Comparison of ENCODE assay signal across 1 cellular context in genomic region chr6:5302220-5302946, GRCh38.
TF ChIP-seq lines count a peak whose summit lies in the region.

No MANE protein-coding gene starts in this region.

TF ChIP-seq in K562, 482 proteins besides CTCF, POLR2A, EP300 and RAD21 (continued from another document and continues in another):
- TF ChIP-seq THAP7 (CRISPR knock-in tag; IDR thresholded peaks at IDR 0.05) (no peak), SREBF1 (IDR thresholded peaks at IDR 0.05; ENCODE audit: borderline replicate concordance, low read depth, low read length) (no peak), GTF2F1 (IDR thresholded peaks at IDR 0.05; ENCODE audit: low read depth, low read length) (no peak), ZNF263 (CRISPR knock-in tag; IDR thresholded peaks at IDR 0.05; ENCODE audit: borderline replicate concordance) (no peak), ZNF764 (CRISPR knock-in tag; IDR thresholded peaks at IDR 0.05; ENCODE audit: low read depth) (no peak), ZNF449 (CRISPR knock-in tag; IDR thresholded peaks at IDR 0.05) (no peak), ATF1 (CRISPR knock-in tag; IDR thresholded peaks at IDR 0.05) (no peak), ATF1 (tag; IDR thresholded peaks at IDR 0.05) (peak; percentile 84), FOXK2 (conservative IDR thresholded peaks at IDR 0.05 in 1 of 2, IDR thresholded peaks at IDR 0.05 in 1 of 2; ENCODE audit: low read depth in 2 of 2) (peak; percentile 39 to 52; a peak in 1 of 4 replicates), FOXP1 (CRISPR knock-in tag; IDR thresholded peaks at IDR 0.05) (no peak), GMEB1 (CRISPR knock-in tag; IDR thresholded peaks at IDR 0.05) (no peak), HNRNPK (IDR thresholded peaks at IDR 0.05; ENCODE audit: low read depth, low read length, poor library complexity, severe bottlenecking) (no peak), ZNF165 (CRISPR knock-in tag; IDR thresholded peaks at IDR 0.05; ENCODE audit: borderline replicate concordance) (no peak), GATAD2B (IDR thresholded peaks at IDR 0.05; ENCODE audit: borderline replicate concordance) (0 out of 2 replicates have a peak, but pooled peaks have one; percentile 12), HOXB6 (CRISPR knock-in tag; IDR thresholded peaks at IDR 0.05; ENCODE audit: borderline replicate concordance) (no peak), XRCC5 (IDR thresholded peaks at IDR 0.05; ENCODE audit: low read depth, low read length) (no peak), ZNF766 (CRISPR knock-in tag; conservative IDR thresholded peaks at IDR 0.05) (peak; percentile 45; the same call in 1 of the 2 replicates), MYBL2 (IDR thresholded peaks at IDR 0.05; ENCODE audit: low read depth) (no peak), MYBL2 (CRISPR knock-in tag; IDR thresholded peaks at IDR 0.05; ENCODE audit: borderline replicate concordance) (no peak), CREB5 (CRISPR knock-in tag; IDR thresholded peaks at IDR 0.05) (no peak), TBP (optimal IDR thresholded peaks at IDR 0.05; ENCODE audit: low read depth, low read length) (peak; percentile 23), NFIX (CRISPR knock-in tag; IDR thresholded peaks at IDR 0.05; ENCODE audit: low read depth) (no peak), KLF6 (CRISPR knock-in tag; IDR thresholded peaks at IDR 0.05; ENCODE audit: borderline replicate concordance) (no peak), ZNF436 (CRISPR knock-in tag; IDR thresholded peaks at IDR 0.05) (no peak), ARNT (IDR thresholded peaks at IDR 0.05) (peak in 1 of 2 experiments; percentile 49; a peak in 1 of 4 replicates), NR2C2 (CRISPR knock-in tag; IDR thresholded peaks at IDR 0.05) (no peak), NR2C2 (tag; IDR thresholded peaks at IDR 0.05) (peak; percentile 65; the same call in 1 of the 2 replicates), FOXK1 (CRISPR knock-in tag; IDR thresholded peaks at IDR 0.05; ENCODE audit: borderline replicate concordance) (no peak), ZNF551 (CRISPR knock-in tag; IDR thresholded peaks at IDR 0.05) (no peak), MXD1 (CRISPR knock-in tag; IDR thresholded peaks at IDR 0.05; ENCODE audit: borderline replicate concordance, poor library complexity, severe bottlenecking) (no peak), PML (IDR thresholded peaks at IDR 0.05; ENCODE audit: low read length) (no peak)
- TF ChIP-seq, protein P1, sequence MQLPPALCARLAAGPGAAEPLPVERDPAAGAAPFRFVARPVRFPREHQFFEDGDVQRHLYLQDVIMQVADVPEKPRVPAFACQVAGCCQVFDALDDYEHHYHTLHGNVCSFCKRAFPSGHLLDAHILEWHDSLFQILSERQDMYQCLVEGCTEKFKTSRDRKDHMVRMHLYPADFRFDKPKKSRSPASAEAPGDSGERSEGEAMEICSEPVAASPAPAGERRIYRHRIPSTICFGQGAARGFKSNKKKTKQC (CRISPR knock-in tag; IDR thresholded peaks at IDR 0.05), result no peak
- TF ChIP-seq, protein P2, sequence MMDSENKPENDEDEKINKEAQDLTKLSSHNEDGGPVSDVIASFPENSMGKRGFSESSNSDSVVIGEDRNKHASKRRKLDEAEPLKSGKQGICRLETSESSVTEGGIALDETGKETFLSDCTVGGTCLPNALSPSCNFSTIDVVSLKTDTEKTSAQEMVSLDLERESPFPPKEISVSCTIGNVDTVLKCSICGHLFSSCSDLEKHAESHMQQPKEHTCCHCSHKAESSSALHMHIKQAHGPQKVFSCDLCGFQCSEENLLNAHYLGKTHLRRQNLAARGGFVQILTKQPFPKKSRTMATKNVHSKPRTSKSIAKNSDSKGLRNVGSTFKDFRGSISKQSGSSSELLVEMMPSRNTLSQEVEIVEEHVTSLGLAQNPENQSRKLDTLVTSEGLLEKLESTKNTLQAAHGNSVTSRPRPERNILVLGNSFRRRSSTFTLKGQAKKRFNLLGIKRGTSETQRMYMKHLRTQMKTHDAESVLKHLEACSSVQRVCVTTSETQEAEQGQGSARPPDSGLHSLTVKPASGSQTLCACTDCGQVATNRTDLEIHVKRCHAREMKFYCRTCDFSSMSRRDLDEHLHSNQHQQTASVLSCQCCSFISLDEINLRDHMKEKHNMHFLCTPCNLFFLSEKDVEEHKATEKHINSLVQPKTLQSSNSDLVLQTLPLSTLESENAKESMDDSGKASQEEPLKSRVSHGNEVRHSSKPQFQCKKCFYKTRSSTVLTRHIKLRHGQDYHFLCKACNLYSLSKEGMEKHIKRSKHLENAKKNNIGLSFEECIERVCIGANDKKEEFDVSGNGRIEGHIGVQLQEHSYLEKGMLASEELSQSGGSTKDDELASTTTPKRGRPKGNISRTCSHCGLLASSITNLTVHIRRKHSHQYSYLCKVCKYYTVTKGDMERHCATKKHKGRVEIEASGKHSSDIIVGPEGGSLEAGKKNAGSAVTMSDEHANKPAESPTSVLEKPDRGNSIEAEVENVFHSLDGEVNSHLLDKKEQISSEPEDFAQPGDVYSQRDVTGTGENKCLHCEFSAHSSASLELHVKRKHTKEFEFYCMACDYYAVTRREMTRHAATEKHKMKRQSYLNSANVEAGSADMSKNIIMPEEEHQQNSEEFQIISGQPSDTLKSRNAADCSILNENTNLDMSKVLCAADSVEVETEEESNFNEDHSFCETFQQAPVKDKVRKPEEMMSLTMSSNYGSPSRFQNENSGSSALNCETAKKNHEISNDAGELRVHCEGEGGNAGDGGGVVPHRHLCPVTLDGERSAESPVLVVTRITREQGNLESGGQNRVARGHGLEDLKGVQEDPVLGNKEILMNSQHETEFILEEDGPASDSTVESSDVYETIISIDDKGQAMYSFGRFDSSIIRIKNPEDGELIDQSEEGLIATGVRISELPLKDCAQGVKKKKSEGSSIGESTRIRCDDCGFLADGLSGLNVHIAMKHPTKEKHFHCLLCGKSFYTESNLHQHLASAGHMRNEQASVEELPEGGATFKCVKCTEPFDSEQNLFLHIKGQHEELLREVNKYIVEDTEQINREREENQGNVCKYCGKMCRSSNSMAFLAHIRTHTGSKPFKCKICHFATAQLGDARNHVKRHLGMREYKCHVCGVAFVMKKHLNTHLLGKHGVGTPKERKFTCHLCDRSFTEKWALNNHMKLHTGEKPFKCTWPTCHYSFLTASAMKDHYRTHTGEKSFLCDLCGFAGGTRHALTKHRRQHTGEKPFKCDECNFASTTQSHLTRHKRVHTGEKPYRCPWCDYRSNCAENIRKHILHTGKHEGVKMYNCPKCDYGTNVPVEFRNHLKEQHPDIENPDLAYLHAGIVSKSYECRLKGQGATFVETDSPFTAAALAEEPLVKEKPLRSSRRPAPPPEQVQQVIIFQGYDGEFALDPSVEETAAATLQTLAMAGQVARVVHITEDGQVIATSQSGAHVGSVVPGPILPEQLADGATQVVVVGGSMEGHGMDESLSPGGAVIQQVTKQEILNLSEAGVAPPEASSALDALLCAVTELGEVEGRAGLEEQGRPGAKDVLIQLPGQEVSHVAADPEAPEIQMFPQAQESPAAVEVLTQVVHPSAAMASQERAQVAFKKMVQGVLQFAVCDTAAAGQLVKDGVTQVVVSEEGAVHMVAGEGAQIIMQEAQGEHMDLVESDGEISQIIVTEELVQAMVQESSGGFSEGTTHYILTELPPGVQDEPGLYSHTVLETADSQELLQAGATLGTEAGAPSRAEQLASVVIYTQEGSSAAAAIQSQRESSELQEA (IDR thresholded peaks at IDR 0.05; ENCODE audit: low read depth), result no peak
- TF ChIP-seq, protein P3, sequence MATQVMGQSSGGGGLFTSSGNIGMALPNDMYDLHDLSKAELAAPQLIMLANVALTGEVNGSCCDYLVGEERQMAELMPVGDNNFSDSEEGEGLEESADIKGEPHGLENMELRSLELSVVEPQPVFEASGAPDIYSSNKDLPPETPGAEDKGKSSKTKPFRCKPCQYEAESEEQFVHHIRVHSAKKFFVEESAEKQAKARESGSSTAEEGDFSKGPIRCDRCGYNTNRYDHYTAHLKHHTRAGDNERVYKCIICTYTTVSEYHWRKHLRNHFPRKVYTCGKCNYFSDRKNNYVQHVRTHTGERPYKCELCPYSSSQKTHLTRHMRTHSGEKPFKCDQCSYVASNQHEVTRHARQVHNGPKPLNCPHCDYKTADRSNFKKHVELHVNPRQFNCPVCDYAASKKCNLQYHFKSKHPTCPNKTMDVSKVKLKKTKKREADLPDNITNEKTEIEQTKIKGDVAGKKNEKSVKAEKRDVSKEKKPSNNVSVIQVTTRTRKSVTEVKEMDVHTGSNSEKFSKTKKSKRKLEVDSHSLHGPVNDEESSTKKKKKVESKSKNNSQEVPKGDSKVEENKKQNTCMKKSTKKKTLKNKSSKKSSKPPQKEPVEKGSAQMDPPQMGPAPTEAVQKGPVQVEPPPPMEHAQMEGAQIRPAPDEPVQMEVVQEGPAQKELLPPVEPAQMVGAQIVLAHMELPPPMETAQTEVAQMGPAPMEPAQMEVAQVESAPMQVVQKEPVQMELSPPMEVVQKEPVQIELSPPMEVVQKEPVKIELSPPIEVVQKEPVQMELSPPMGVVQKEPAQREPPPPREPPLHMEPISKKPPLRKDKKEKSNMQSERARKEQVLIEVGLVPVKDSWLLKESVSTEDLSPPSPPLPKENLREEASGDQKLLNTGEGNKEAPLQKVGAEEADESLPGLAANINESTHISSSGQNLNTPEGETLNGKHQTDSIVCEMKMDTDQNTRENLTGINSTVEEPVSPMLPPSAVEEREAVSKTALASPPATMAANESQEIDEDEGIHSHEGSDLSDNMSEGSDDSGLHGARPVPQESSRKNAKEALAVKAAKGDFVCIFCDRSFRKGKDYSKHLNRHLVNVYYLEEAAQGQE (CRISPR knock-in tag; IDR thresholded peaks at IDR 0.05; ENCODE audit: low read depth), result no peak
- TF ChIP-seq, protein P4, sequence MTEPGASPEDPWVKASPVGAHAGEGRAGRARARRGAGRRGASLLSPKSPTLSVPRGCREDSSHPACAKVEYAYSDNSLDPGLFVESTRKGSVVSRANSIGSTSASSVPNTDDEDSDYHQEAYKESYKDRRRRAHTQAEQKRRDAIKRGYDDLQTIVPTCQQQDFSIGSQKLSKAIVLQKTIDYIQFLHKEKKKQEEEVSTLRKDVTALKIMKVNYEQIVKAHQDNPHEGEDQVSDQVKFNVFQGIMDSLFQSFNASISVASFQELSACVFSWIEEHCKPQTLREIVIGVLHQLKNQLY (CRISPR knock-in tag; conservative IDR thresholded peaks at IDR 0.05), result no peak
